In genomic region chr20:45409531-45410272, GRCh38 we compare ENCODE assay signal across 18 cellular contexts. TPM values are rescaled to one million over a fixed set of nuclear protein-coding genes. Genes with fewer than 3 reads are reported as not detected.
"Had no signal": no experiment of that assay in that cellular context is flagged by ENCODE, and none has a peak within 500 bp of the region (broad histone marks: within the 10 kb centered on the region; RNA-seq: fewer than 3 reads in every experiment).

No MANE protein-coding gene starts in this region.

- H3K4me3 ChIP-seq: cardiac muscle cell, right lobe of liver, uterus had no signal

- H3K36me3 ChIP-seq: uterus had no signal

- DNase-seq: activated CD4-positive, alpha-beta T cell treated with anti-CD3 and anti-CD28 coated beads for 4 hours; activated CD8-positive, alpha-beta memory T cell treated with anti-CD3 and anti-CD28 coated beads, Interleukin-2, amount 50 U/mL, for 4 hours; activated CD8-positive, alpha-beta T cell treated with anti-CD3 and anti-CD28 coated beads for 36 hours; activated gamma-delta T cell treated with Interleukin-2 at 50 U/mL for 16 hours; activated naive CD8-positive, alpha-beta T cell treated with anti-CD3 and anti-CD28 coated beads, Interleukin-2, amount 50 U/mL, for 24 hours; activated T-cell treated with anti-CD3 and anti-CD28 coated beads, Interleukin-2, amount 50 U/mL, for 72 hours; nephron progenitor cell; right lobe of liver; stimulated activated CD4-positive, alpha-beta T cell treated with anti-CD3 and anti-CD28 coated beads, Interleukin-12 subunit alpha, Interleukin-12 subunit beta, amount 100 ng/mL, for 4 hours; stimulated activated naive CD4-positive, alpha-beta T cell; T1000; uterus had no signal

- H3K27me3 ChIP-seq: right lobe of liver, uterus had no signal

- H3K27ac ChIP-seq: cardiac muscle cell, right lobe of liver had no signal

- ATAC-seq: activated CD8-positive, alpha-beta T cell treated with anti-CD3 and anti-CD28 coated beads for 36 hours; activated naive CD8-positive, alpha-beta T cell treated with anti-CD3 and anti-CD28 coated beads, Interleukin-2, amount 50 U/mL, for 24 hours; activated T-cell treated with anti-CD3 and anti-CD28 coated beads, Interleukin-2, amount 50 U/mL, for 72 hours; left lobe of liver had no signal

- H3K9me3 ChIP-seq: right lobe of liver, thoracic aorta, uterus had no signal

RNA-seq across cellular contexts. Expression of gene TP53TG5, which starts 31.6 kb away (rescaled TPM):
- total RNA-seq: astrocyte, epithelial cell of proximal tubule, left lobe of liver, right lobe of liver, SK-MEL-5, thoracic aorta had no signal

RNA-seq across cellular contexts. Expression of gene WFDC2, which starts 59.9 kb away (rescaled TPM):
- total RNA-seq: SK-MEL-5, thoracic aorta had no signal
